Comparison of ENCODE assay signal across 27 cellular contexts in the genomic region with DNA sequence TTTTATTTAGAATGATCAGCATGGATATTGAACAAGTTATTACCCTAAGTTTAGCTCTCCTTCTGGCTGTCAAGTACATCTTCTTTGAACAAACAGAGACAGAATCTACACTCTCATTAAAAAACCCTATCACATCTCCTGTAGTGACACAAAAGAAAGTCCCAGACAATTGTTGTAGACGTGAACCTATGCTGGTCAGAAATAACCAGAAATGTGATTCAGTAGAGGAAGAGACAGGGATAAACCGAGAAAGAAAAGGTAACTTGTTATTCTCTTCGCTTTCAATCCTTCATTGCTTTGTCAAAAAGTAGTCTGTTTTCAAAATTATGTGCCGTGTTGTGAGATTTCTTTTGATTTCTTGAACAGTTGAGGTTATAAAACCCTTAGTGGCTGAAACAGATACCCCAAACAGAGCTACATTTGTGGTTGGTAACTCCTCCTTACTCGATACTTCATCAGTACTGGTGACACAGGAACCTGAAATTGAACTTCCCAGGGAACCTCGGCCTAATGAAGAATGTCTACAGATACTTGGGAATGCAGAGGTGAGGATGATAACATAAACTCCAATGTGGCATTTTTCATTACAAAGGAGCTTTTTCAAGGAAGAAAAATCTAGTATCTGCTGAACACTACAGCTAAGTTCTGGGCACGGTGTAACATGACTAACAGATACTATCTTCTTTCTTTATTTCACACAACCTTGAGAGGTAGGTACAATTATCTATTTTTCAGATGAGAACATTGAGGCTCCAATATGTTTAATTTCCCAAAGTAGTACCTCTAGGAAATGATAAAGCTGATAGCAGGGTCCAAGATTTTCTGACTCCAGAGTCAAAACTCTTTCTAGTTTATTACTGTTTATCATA. TPM values are rescaled to one million over a fixed set of nuclear protein-coding genes. Genes with fewer than 3 reads are reported as not detected.
DNase-seq lines count a peak whose midpoint lies in the region; ATAC-seq, FAIRE-seq and TF ChIP-seq lines count a peak whose summit lies in the region.
"Had no signal": no experiment of that assay in that cellular context is flagged by ENCODE, and none has a peak within 500 bp of the region (broad histone marks: within the 10 kb centered on the region; RNA-seq: fewer than 3 reads in every experiment).

No MANE protein-coding gene starts in this region.

- peaks cover 5 to 55% of the 10 kb centered on the region in 2 experiments for H3K36me3 ChIP-seq in GM12878 (ENCODE audit: control insufficient read depth in 2 of 2, insufficient read depth in 2 of 2, low read length in 1 of 2)

- H3K4me3 Mint-ChIP-seq in Calu3 (ENCODE audit: low read depth, unreplicated experiment) (no peak overlapping the region), T-helper 17 cell (no peak overlapping the region)

- H2AFZ ChIP-seq in GM12878 (ENCODE audit: control insufficient read depth, low read depth, low read length) = no peak overlapping the region

- peaks cover 9% of the 10 kb centered on the region; the same call in 1 of the 2 replicates for H3K79me2 ChIP-seq in GM12878 (ENCODE audit: control insufficient read depth, insufficient read depth, low read length)

- in situ Hi-C loops in GM12878 (cut with MboI) = no loop called here

- H3K27me3 Mint-ChIP-seq in Calu3 (ENCODE audit: unreplicated experiment) (no peaks in the 10 kb centered on the region), T-helper 17 cell (no peaks in the 10 kb centered on the region)

- no peak for TF ChIP-seq RAD21 in GM12878 (IDR thresholded peaks at IDR 0.05; ENCODE audit: insufficient read depth, low read depth, low read length)

- H3K4me1 ChIP-seq in GM12878 (ENCODE audit: control insufficient read depth, insufficient read depth, low read length) = no peaks in the 10 kb centered on the region; the same call in 1 of the 2 replicates
- H3K4me1 ChIP-seq: ascending aorta, upper lobe of right lung had no signal

- no peaks in the 10 kb centered on the region for H3K9me3 Mint-ChIP-seq in Calu3 (ENCODE audit: low read depth, unreplicated experiment)

- H3K27me3 ChIP-seq in GM12878 (replicated peaks in 1 of 2; ENCODE audit: control insufficient read depth in 2 of 2, insufficient read depth in 2 of 2, low read length in 1 of 2) = no peaks in the 10 kb centered on the region
- H3K27me3 ChIP-seq: ascending aorta, MG63, neutrophil, upper lobe of right lung had no signal

- no peaks in the 10 kb centered on the region for H4K20me1 ChIP-seq in GM12878 (ENCODE audit: control insufficient read depth, insufficient read depth)

- no peak for TF ChIP-seq CTCF in Calu3 (IDR thresholded peaks at IDR 0.05; ENCODE audit: unreplicated experiment)
- TF ChIP-seq CTCF in GM12878 (IDR thresholded peaks at IDR 0.05 in 2 of 3, conservative IDR thresholded peaks at IDR 0.05 in 1 of 3; ENCODE audit: control insufficient read depth in 2 of 3, extremely low read depth in 1 of 3, insufficient read depth in 1 of 3, low read depth in 3 of 3, low read length in 3 of 3) = no peak
- no peak for TF ChIP-seq CTCF in lower leg skin (IDR thresholded peaks at IDR 0.05)

- FAIRE-seq in GM12878 (lab: Jason Lieb, UNC) = no peak
- FAIRE-seq: small intestine, TTC549 had no signal

- H3K27ac ChIP-seq in GM12878 (ENCODE audit: control insufficient read depth, insufficient read depth) = no peak overlapping the region
- H3K27ac ChIP-seq: 22Rv1, ascending aorta, neutrophil, upper lobe of right lung had no signal

- no peak for TF ChIP-seq EP300 in GM12878 (IDR thresholded peaks at IDR 0.05; ENCODE audit: borderline replicate concordance in 1 of 2, control insufficient read depth in 1 of 2, low read depth in 2 of 2, low read length in 2 of 2)

- peak; percentile 46 to 79 for ATAC-seq in activated CD4-positive, CD25-positive, alpha-beta regulatory T cell treated with anti-CD3 and anti-CD28 coated beads, Interleukin-2, amount 50 U/mL, for 24 hours
- ATAC-seq in T-helper 17 cell = no peak
- peak; percentile 76 for ATAC-seq in GM12878
- ATAC-seq in GM21360 (IDR thresholded peaks at IDR 0.05; ENCODE audit: unreplicated experiment) = no peak
- ATAC-seq: Right ventricle myocardium inferior, upper lobe of right lung had no signal

- no peak overlapping the region for H3K4me2 ChIP-seq in GM12878 (ENCODE audit: control insufficient read depth, insufficient read depth)

- H3K27ac Mint-ChIP-seq in Calu3 (ENCODE audit: unreplicated experiment) (no peak overlapping the region), T-helper 17 cell (peak overlapping the region; percentile 49)

- no peaks in the 10 kb centered on the region for H3K9me3 ChIP-seq in T-helper 17 cell (ENCODE audit: control insufficient read depth, low read length, poor library complexity, severe bottlenecking)
- no peaks in the 10 kb centered on the region; the same call in 2 of the 3 replicates for H3K9me3 ChIP-seq in GM12878 (replicated peaks; ENCODE audit: control insufficient read depth, insufficient read depth, low read length)
- H3K9me3 ChIP-seq: ascending aorta, MG63, neutrophil, upper lobe of right lung had no signal

- no peak overlapping the region for H3K4me3 ChIP-seq in GM12878
- H3K4me3 ChIP-seq in lower leg skin (ENCODE audit: low read depth, poor library complexity, severe bottlenecking) = no peak overlapping the region
- H3K4me3 ChIP-seq: ascending aorta, lung, MG63, upper lobe of right lung had no signal

- peaks cover 85% of the 10 kb centered on the region for H3K36me3 Mint-ChIP-seq in Calu3 (ENCODE audit: insufficient read depth, unreplicated experiment)
- peaks cover 13% of the 10 kb centered on the region for H3K36me3 Mint-ChIP-seq in T-helper 17 cell (ENCODE audit: low read depth)

- H3K9ac ChIP-seq in GM12878 (ENCODE audit: control insufficient read depth, insufficient read depth, low read length) = no peak overlapping the region; the same call in 1 of the 2 replicates

- SMC1A ChIA-PET in GM12878 (lab: Charles Lee; ENCODE audit: uncharacterized antibody, unreplicated experiment) = interaction anchor here (0.6 to 4.3 kb wide), 12 partner anchors 10 to 330 kb away, joined by 3 to 27 read pairs (median 4); partner anchors contain the start of genes ANKRD31 and HMGCR

- H3K4me1 Mint-ChIP-seq in Calu3 (ENCODE audit: low read depth, unreplicated experiment) = no peaks in the 10 kb centered on the region
- H3K4me1 Mint-ChIP-seq in T-helper 17 cell = peaks cover 10% of the 10 kb centered on the region

- no peak for DNase-seq in activated CD4-positive, CD25-positive, alpha-beta regulatory T cell treated with anti-CD3 and anti-CD28 coated beads, Interleukin-2, amount 50 U/mL, for 72 hours
- DNase-seq in Calu3 = no peak
- no peak for DNase-seq in T-helper 17 cell
- no peak for DNase-seq in GM12878 (ENCODE audit: low read depth, low spot score)
- DNase-seq in stimulated activated CD4-positive, alpha-beta T cell treated with anti-CD3 and anti-CD28 coated beads, Interleukin-1b, Interleukin-23, amount 100 ng/mL, for 48 hours = no peak
- DNase-seq in lower leg skin (ENCODE audit: low spot score in 2 of 2) = no peak
- DNase-seq: activated CD4-positive, alpha-beta T cell treated with anti-CD3 and anti-CD28 coated beads for 48 hours; cerebellar nuclear complex; EL; foreskin melanocyte; hypothalamus; islet precursor cell; MG63; NCI-H146; NCI-H69; small intestine; stimulated activated CD4-positive, alpha-beta T cell treated with anti-CD3 and anti-CD28 coated beads, Interleukin-4, amount 100 ng/mL, for 1 hour; SW 1271; upper lobe of right lung had no signal

- WGBS in GM12878 (ENCODE audit: insufficient coverage, insufficient replicate concordance, low lambda C conversion rate, missing lambda C conversion rate) = 81% methylated on average over 7 of the region's 7 CpGs
- WGBS in lower leg skin, 2 donors = 91 to 92% methylated on average over 7 of the region's 7 CpGs

- BruUV-seq in Calu3 (replicated peaks; lab: Mats Ljungman, UMichigan) = TSS peak; percentile 6
- TSS peak; percentile 28 for BruUV-seq in GM12878 (replicated peaks; lab: Mats Ljungman, UMichigan)

- TF ChIP-seq POLR2A in GM12878 (IDR thresholded peaks at IDR 0.05; ENCODE audit: low read depth, low read length) (no peak), lower leg skin (IDR thresholded peaks at IDR 0.05) (no peak)

- RAD21 ChIA-PET in GM12878 (lab: Charles Lee; ENCODE audit: unreplicated experiment) = interaction anchor here (0.8 to 3.4 kb wide), 6 partner anchors 11 to 328 kb away, joined by 3 to 12 read pairs (median 4); partner anchors contain the start of gene HMGCR

- intact Hi-C loops in Calu3 (cut with micrococcal nuclease; ENCODE audit: unreplicated experiment) (no loop called here), GM12878 (cut with micrococcal nuclease; ENCODE audit: unreplicated experiment) (loop anchor here (10.0 kb wide), 1 partner anchor 64 kb away; no protein-coding TSS in a partner anchor), lower leg skin (cut with DNase I; ENCODE audit: low total_unique reads) (no loop called here)

- POLR2A ChIA-PET in GM12878 (lab: Charles Lee) = interaction anchor here (0.6 to 4.1 kb wide), 8 partner anchors 9 to 504 kb away, joined by 3 to 19 read pairs (median 4); partner anchors contain the start of gene HMGCR

- CTCF ChIA-PET in Calu3 (lab: Charles Lee) (interaction anchor here (0.5 kb wide), 1 partner anchor 43 kb away, joined by 3 read pairs; no protein-coding TSS in a partner anchor), GM12878 (lab: Yijun Ruan, JAX) (interaction anchor here (0.6 to 2.9 kb wide), 5 partner anchors 11 to 332 kb away, joined by 3 to 13 read pairs (median 4); no protein-coding TSS in a partner anchor)

TF ChIP-seq in GM12878, 131 proteins besides CTCF, POLR2A, EP300 and RAD21 (continues in another document):
- no peak for TF ChIP-seq CBX3 (IDR thresholded peaks at IDR 0.05; ENCODE audit: borderline replicate concordance, low read depth)

RNA-seq across cellular contexts. Expression of gene HMGCR, which starts 14.3 kb away (rescaled TPM):
- total RNA-seq in Calu3 (2022) = 188 and 224 TPM in 2 replicates
- 10 to 100 TPM; 37.9 to 48.0 TPM for total RNA-seq in T-helper 17 cell
- total RNA-seq in GM12878 (2013; cell fraction: nucleolus; rRNA removed) = 369 and 374 TPM in 2 replicates
- total RNA-seq in GM12878 (2014; rRNA removed) = 73.9 and 82.9 TPM in 2 replicates
- total RNA-seq in GM12878 (2014; rRNA removed; fragmentation: Illumina TruSeq; extraction: Trizol) = 104 and 110 TPM in 2 replicates
- 119 and 130 TPM in 2 replicates for total RNA-seq in GM12878 (2021)
- 29.7 TPM for polyA plus RNA-seq in GM12878 (2011; ENCODE audit: low read depth)
- polyA plus RNA-seq in GM12878 (2011; rRNA removed) = 119 and 174 TPM in 2 replicates
- polyA plus RNA-seq in GM12878 (2011; cell fraction: cytosol; rRNA removed) = 42.8 and 51.7 TPM in 2 replicates
- polyA plus RNA-seq in GM12878 (2011; cell fraction: nucleus; rRNA removed) = 122 and 154 TPM in 2 replicates
- 48.4 and 72.6 TPM in 2 replicates for polyA plus RNA-seq in GM12878 (2012)
- polyA plus RNA-seq in GM12878 (2014; fragmentation: Illumina TruSeq; extraction: Trizol) = 89.2 and 120 TPM in 2 replicates
- polyA plus RNA-seq in GM12878 (2014; fragmentation: Nextera tagmentation; extraction: Ambion mirVana) = 10 to 100 TPM; 30.8 to 39.0 TPM
- 65.2 and 73.9 TPM in 2 replicates for polyA plus RNA-seq in GM12878 (2014; rRNA removed)
- polyA plus RNA-seq in GM12878 (2016; fragmentation: Nextera tagmentation; extraction: Ambion mirVana) = 10 to 100 TPM; 55.5 to 61.6 TPM
- polyA minus RNA-seq in GM12878 (2011; rRNA and poly(A)+ RNA removed) = 228 and 334 TPM in 2 replicates
- polyA minus RNA-seq in GM12878 (2011; cell fraction: cytosol; rRNA and poly(A)+ RNA removed) = 50.6 and 59.6 TPM in 2 replicates
- polyA minus RNA-seq in GM12878 (2011; cell fraction: nucleus; rRNA and poly(A)+ RNA removed) = 159 and 183 TPM in 2 replicates
- 100 to 1,000 TPM; 101 to 119 (median 103) TPM for total RNA-seq in lower leg skin

Comparison
In these comparisons a context has a peak if more than half of its experiments do, and no peak if none do; other contexts are left out.
1. ATAC-seq: peak in activated CD4-positive, CD25-positive, alpha-beta regulatory T cell treated with anti-CD3 and anti-CD28 coated beads, Interleukin-2, amount 50 U/mL, for 24 hours (2 of 2) and GM12878 (single experiment); none in T-helper 17 cell (single experiment) and GM21360 (single experiment).